13 cellular contexts compared by ENCODE assay signal in the genomic region with DNA sequence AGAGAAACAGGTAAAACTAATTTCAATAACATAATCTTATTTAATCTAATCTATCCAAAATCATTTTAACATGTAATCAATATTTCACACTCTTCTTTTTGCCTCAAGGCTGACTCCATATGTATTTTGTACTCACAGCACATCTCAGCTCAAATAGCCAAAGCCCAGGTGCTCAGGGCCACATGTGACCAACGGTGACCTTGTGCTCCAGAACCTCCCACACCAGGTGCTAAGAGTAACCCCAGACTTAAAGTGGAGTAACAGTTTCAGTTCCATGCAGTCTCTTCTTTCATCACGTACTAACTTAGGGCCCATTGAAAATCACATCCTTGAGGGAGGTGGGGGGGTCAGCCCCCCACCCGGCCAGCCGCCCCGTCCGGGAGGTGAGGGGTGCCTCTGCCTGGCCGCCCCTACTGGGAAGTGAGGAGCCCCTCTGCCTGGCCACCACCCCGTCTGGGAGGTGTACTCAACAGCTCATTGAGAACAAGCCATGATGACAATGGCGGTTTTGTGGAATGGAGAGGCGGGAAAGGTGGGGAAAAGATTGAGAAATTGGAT. TPM values are rescaled to one million over a fixed set of nuclear protein-coding genes. Genes with fewer than 3 reads are reported as not detected.
DNase-seq lines count a peak whose midpoint lies in the region; ATAC-seq and TF ChIP-seq lines count a peak whose summit lies in the region.
"Had no signal": no experiment of that assay in that cellular context is flagged by ENCODE, and none has a peak within 500 bp of the region (broad histone marks: within the 10 kb centered on the region; RNA-seq: fewer than 3 reads in every experiment).

No MANE protein-coding gene starts in this region.

- ATAC-seq in activated naive CD4-positive, alpha-beta T cell treated with anti-CD3 and anti-CD28 coated beads, Interleukin-2, amount 50 U/mL, for 72 hours: no peak
- ATAC-seq in GM21619 (IDR thresholded peaks at IDR 0.05; ENCODE audit: unreplicated experiment) (peak; percentile 25), HG03432 (IDR thresholded peaks at IDR 0.05; ENCODE audit: unreplicated experiment) (peak; percentile 30)
- ATAC-seq: natural killer cell treated with Interleukin-12 subunit alpha and Interleukin-12 subunit beta and Interleukin-15 and Interleukin-18, amount 100 ng/mL, for 72 hours had no signal

- H3K27ac ChIP-seq in transverse colon: no peak overlapping the region
- no peak overlapping the region for H3K27ac ChIP-seq in ovary

- no peak for TF ChIP-seq CTCF in progenitor cell of endocrine pancreas (IDR thresholded peaks at IDR 0.05; ENCODE audit: unreplicated experiment)
- no peak for TF ChIP-seq CTCF in transverse colon (IDR thresholded peaks at IDR 0.05)
- no peak for TF ChIP-seq CTCF in ovary (IDR thresholded peaks at IDR 0.05)

- H3K4me3 ChIP-seq in transverse colon (no peak overlapping the region), ovary (no peak overlapping the region)

- H3K36me3 ChIP-seq in transverse colon (no peaks in the 10 kb centered on the region), ovary (no peaks in the 10 kb centered on the region)

- H3K27ac Mint-ChIP-seq in activated naive CD4-positive, alpha-beta T cell treated with anti-CD3 and anti-CD28 coated beads, Interleukin-2, amount 50 U/mL, for 72 hours: peak overlapping the region; percentile 40 to 89
- peak overlapping the region; percentile 78 for H3K27ac Mint-ChIP-seq in progenitor cell of endocrine pancreas

- TF ChIP-seq EP300 in transverse colon (IDR thresholded peaks at IDR 0.05; ENCODE audit: low read depth) (no peak), ovary (IDR thresholded peaks at IDR 0.05) (no peak)

- H3K4me3 Mint-ChIP-seq in progenitor cell of endocrine pancreas (ENCODE audit: low read depth): no peak overlapping the region

- no peaks in the 10 kb centered on the region for H3K9me3 Mint-ChIP-seq in activated naive CD4-positive, alpha-beta T cell treated with anti-CD3 and anti-CD28 coated beads, Interleukin-2, amount 50 U/mL, for 72 hours
- no peaks in the 10 kb centered on the region for H3K9me3 Mint-ChIP-seq in progenitor cell of endocrine pancreas (ENCODE audit: low read depth)
- H3K9me3 Mint-ChIP-seq: central memory CD8-positive, alpha-beta T cell; natural killer cell treated with Interleukin-12 subunit alpha and Interleukin-12 subunit beta and Interleukin-15 and Interleukin-18, amount 100 ng/mL, for 72 hours had no signal

- peaks cover 7% of the 10 kb centered on the region for H3K4me1 Mint-ChIP-seq in progenitor cell of endocrine pancreas (ENCODE audit: low read depth)

- H3K4me1 ChIP-seq in transverse colon (no peaks in the 10 kb centered on the region), ovary (ENCODE audit: insufficient read depth) (no peaks in the 10 kb centered on the region)

- no peaks in the 10 kb centered on the region for H3K27me3 ChIP-seq in transverse colon
- H3K27me3 ChIP-seq in ovary: no peaks in the 10 kb centered on the region

- H3K9me3 ChIP-seq in transverse colon (no peaks in the 10 kb centered on the region), ovary (no peaks in the 10 kb centered on the region)

- DNase-seq in activated naive CD4-positive, alpha-beta T cell treated with anti-CD3 and anti-CD28 coated beads, Interleukin-2, amount 50 U/mL, for 72 hours (ENCODE audit: low spot score in 2 of 2): no peak
- DNase-seq in activated naive CD4-positive, alpha-beta T cell treated with anti-CD3 and anti-CD28 coated beads, Interleukin-2, amount 50 U/mL, for 16 hours: no peak
- DNase-seq in progenitor cell of endocrine pancreas (ENCODE audit: low spot score, unreplicated experiment): no peak
- DNase-seq in transverse colon: no peak
- no peak for DNase-seq in ovary
- DNase-seq in dermis blood vessel endothelial cell: no peak
- DNase-seq: AML-193, kidney glomerular epithelial cell, SW 1271 had no signal

- H3K27me3 Mint-ChIP-seq in progenitor cell of endocrine pancreas: no peaks in the 10 kb centered on the region
- H3K27me3 Mint-ChIP-seq: central memory CD8-positive, alpha-beta T cell; natural killer cell treated with Interleukin-12 subunit alpha and Interleukin-12 subunit beta and Interleukin-15 and Interleukin-18, amount 100 ng/mL, for 72 hours had no signal

- TF ChIP-seq POLR2A in transverse colon (IDR thresholded peaks at IDR 0.05): no peak
- TF ChIP-seq POLR2A in ovary (IDR thresholded peaks at IDR 0.05): no peak

- intact Hi-C loops in transverse colon (cut with DNase I; ENCODE audit: low total_unique reads): no loop called here
- intact Hi-C loops in ovary (cut with DNase I): no loop called here

- WGBS in transverse colon (ENCODE audit: low coverage in 1 of 2), 2 donors: 85 to 89% methylated on average over 2 to 10 of the region's 10 CpGs
- 85 to 96% (median 92%) methylated on average over 10 of the region's 10 CpGs for WGBS in ovary, 3 donors

- peaks cover 13 to 37% of the 10 kb centered on the region in 2 donors for H3K36me3 Mint-ChIP-seq in activated naive CD4-positive, alpha-beta T cell treated with anti-CD3 and anti-CD28 coated beads, Interleukin-2, amount 50 U/mL, for 72 hours
- H3K36me3 Mint-ChIP-seq in progenitor cell of endocrine pancreas (ENCODE audit: insufficient read depth): peaks cover 12% of the 10 kb centered on the region

- in situ Hi-C loops in transverse colon (cut with MboI; ENCODE audit: low pct_ligation_motif_present in 1 of 4, low pct_unique_long_range_greater_than_20kb in 1 of 4, low sequenced_read_pairs in 3 of 4): no loop called here

RNA-seq across cellular contexts. Expression of gene NCAPG2, which starts 47.3 kb away (rescaled TPM):
- total RNA-seq in activated naive CD4-positive, alpha-beta T cell treated with anti-CD3 and anti-CD28 coated beads, Interleukin-2, amount 50 U/mL, for 72 hours: 100 to 1,000 TPM; 129 to 205 TPM
- total RNA-seq in progenitor cell of endocrine pancreas (28.3 and 33.6 TPM in 2 replicates), transverse colon (1 to 10 TPM; 3.4 to 9.0 (median 4.3) TPM), ovary (1 to 10 TPM; 4.2 to 9.3 (median 6.0) TPM), dermis blood vessel endothelial cell (12.4 and 46.8 TPM in 2 replicates)
- 1 to 10 TPM; 3.2 to 4.8 TPM for polyA plus RNA-seq in ovary

Comparison
In these comparisons a context has a peak if more than half of its experiments do, and no peak if none do; other contexts are left out.
1. ATAC-seq: peak in GM21619 (single experiment) and HG03432 (single experiment); none in activated naive CD4-positive, alpha-beta T cell treated with anti-CD3 and anti-CD28 coated beads, Interleukin-2, amount 50 U/mL, for 72 hours (0 of 2).